In the genomic region with DNA sequence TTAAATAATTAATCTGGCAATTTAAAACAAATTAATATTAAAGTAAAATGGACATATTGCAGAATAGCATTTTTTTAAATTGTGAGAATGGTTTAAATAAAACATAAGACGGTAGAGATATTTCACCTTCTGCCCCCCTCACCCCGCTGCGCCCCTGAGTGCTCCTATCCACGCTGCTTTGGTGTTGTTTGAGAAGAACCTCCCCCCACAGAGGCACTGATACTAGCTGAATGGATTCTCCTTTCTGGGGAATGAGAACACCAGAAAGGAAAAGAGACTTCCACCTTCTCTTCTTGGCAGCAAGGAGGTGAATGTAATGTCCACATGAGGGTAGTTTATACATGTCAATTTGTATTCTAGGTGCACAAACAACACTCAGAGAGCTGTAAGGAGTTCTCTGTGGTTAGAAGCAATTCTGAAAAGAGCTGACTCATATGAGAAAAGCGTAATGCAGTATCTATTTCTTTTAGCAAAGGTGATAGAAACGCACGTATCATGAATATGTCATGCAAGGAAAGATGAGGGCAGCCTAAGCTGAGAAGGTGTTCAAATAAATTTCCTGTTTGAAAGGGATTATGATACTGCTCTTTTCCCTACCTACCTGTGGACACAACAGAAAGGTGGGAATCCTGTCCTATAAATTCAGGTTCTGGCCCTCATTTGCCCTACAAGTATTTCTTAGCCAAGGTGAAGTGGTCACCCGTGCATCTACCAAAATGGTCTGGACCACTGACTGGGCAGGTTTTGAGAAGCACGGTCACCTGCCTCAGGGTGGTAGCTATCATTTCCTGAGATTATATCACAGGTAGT, we compare ENCODE assay signal across 9 cellular contexts.
DNase-seq lines count a peak whose midpoint lies in the region; ATAC-seq and TF ChIP-seq lines count a peak whose summit lies in the region.
"Had no signal": no experiment of that assay in that cellular context is flagged by ENCODE, and none has a peak within 500 bp of the region (broad histone marks: within the 10 kb centered on the region; RNA-seq: fewer than 3 reads in every experiment).

No MANE protein-coding gene starts in this region.

- H3K4me1 ChIP-seq in gastrocnemius medialis, result peaks cover 67 to 73% of the 10 kb centered on the region in 2 donors

- in situ Hi-C loops in gastrocnemius medialis (cut with MboI; ENCODE audit: low sequenced_read_pairs in 4 of 4), result no loop called here

- peak overlapping the region; percentile 85 to 88 (median 86) for H3K27ac ChIP-seq in gastrocnemius medialis

- DNase-seq in WTC11 (ENCODE audit: low spot score), result no peak
- DNase-seq in gastrocnemius medialis, result no peak
- no peak for DNase-seq in foreskin fibroblast
- no peak for DNase-seq in iPS-NIHi7 (ENCODE audit: extremely low spot score)
- no peak for DNase-seq in DMS79 treated with DMSO at 0.1 percent for 48 hours (lab: John Stamatoyannopoulos, UW)
- DNase-seq in activated T-helper 2 cell treated with anti-CD3 and anti-CD28 coated beads, Interferon-gamma antibody, Interleukin-2, Interleukin-4, amounts not matched to agents 10 μg/mL and 5 μg/mL and 100 μg/mL, durations not matched to agents 14 hours and 24 hours and 36 hours (ENCODE audit: low spot score), result no peak
- DNase-seq: MV-4-11 had no signal

- H3K4me1 Mint-ChIP-seq in WTC11, result peaks cover 47% of the 10 kb centered on the region
- peaks cover 19% of the 10 kb centered on the region for H3K4me1 Mint-ChIP-seq in activated T-helper 2 cell treated with anti-CD3 and anti-CD28 coated beads, Interferon-gamma antibody, Interleukin-2, Interleukin-4, amounts not matched to agents 10 μg/mL and 5 μg/mL and 100 μg/mL, durations not matched to agents 14 hours and 24 hours and 36 hours (ENCODE audit: low read depth)

- ATAC-seq in GM19372 (IDR thresholded peaks at IDR 0.05; ENCODE audit: low read depth, unreplicated experiment) (peak; percentile 76), HG02884 (IDR thresholded peaks at IDR 0.05; ENCODE audit: unreplicated experiment) (peak; percentile 65), WTC11 (no peak), gastrocnemius medialis (peak in 1 of 2 donors; percentile 11)

- TF ChIP-seq POLR2A in gastrocnemius medialis (IDR thresholded peaks at IDR 0.05), result no peak

- H3K4me3 Mint-ChIP-seq in WTC11, result no peak overlapping the region
- no peak overlapping the region for H3K4me3 Mint-ChIP-seq in activated T-helper 2 cell treated with anti-CD3 and anti-CD28 coated beads, Interferon-gamma antibody, Interleukin-2, Interleukin-4, amounts not matched to agents 10 μg/mL and 5 μg/mL and 100 μg/mL, durations not matched to agents 14 hours and 24 hours and 36 hours (ENCODE audit: low read depth)

- intact Hi-C loops in gastrocnemius medialis (cut with DNase I; ENCODE audit: low total_unique reads), result loop anchor here (1.0 to 2.0 kb wide), 2 partner anchors 24 to 202 kb away; no protein-coding TSS in a partner anchor
- intact Hi-C loops in activated T-helper 2 cell treated with anti-CD3 and anti-CD28 coated beads, Interferon-gamma antibody, Interleukin-2, Interleukin-4, amounts not matched to agents 10 μg/mL and 5 μg/mL and 100 μg/mL, durations not matched to agents 14 hours and 24 hours and 36 hours (cut with micrococcal nuclease), result no loop called here

- no peak overlapping the region for H3K4me3 ChIP-seq in gastrocnemius medialis
- no peak overlapping the region for H3K4me3 ChIP-seq in foreskin fibroblast (ENCODE audit: low read depth in 1 of 2, low read length in 2 of 2)

- H3K27me3 Mint-ChIP-seq in WTC11 (ENCODE audit: low read depth), result no peaks in the 10 kb centered on the region
- H3K27me3 Mint-ChIP-seq in activated T-helper 2 cell treated with anti-CD3 and anti-CD28 coated beads, Interferon-gamma antibody, Interleukin-2, Interleukin-4, amounts not matched to agents 10 μg/mL and 5 μg/mL and 100 μg/mL, durations not matched to agents 14 hours and 24 hours and 36 hours (ENCODE audit: low read depth), result no peaks in the 10 kb centered on the region

- peak overlapping the region; percentile 76 for H3K27ac Mint-ChIP-seq in WTC11
- H3K27ac Mint-ChIP-seq in activated T-helper 2 cell treated with anti-CD3 and anti-CD28 coated beads, Interferon-gamma antibody, Interleukin-2, Interleukin-4, amounts not matched to agents 10 μg/mL and 5 μg/mL and 100 μg/mL, durations not matched to agents 14 hours and 24 hours and 36 hours, result no peak overlapping the region

- H3K27me3 ChIP-seq in gastrocnemius medialis, result no peaks in the 10 kb centered on the region

- CTCF ChIA-PET in WTC11 (lab: Charles Lee), result no interaction called here

- no peaks in the 10 kb centered on the region for H3K36me3 ChIP-seq in gastrocnemius medialis

- POLR2A ChIA-PET in WTC11 (lab: Charles Lee), result interaction anchor here (0.6 kb wide), 1 partner anchor 139 kb away, joined by 6 read pairs; no protein-coding TSS in a partner anchor

- H3K9me3 Mint-ChIP-seq in WTC11, result no peaks in the 10 kb centered on the region
- no peaks in the 10 kb centered on the region for H3K9me3 Mint-ChIP-seq in activated T-helper 2 cell treated with anti-CD3 and anti-CD28 coated beads, Interferon-gamma antibody, Interleukin-2, Interleukin-4, amounts not matched to agents 10 μg/mL and 5 μg/mL and 100 μg/mL, durations not matched to agents 14 hours and 24 hours and 36 hours

- TF ChIP-seq CTCF in WTC11 (IDR thresholded peaks at IDR 0.05) (no peak), gastrocnemius medialis (IDR thresholded peaks at IDR 0.05 in 4 of 5, conservative IDR thresholded peaks at IDR 0.05 in 1 of 5) (no peak), foreskin fibroblast (IDR thresholded peaks at IDR 0.05; ENCODE audit: low read depth, low read length) (no peak)

- H3K9me3 ChIP-seq in gastrocnemius medialis, result no peaks in the 10 kb centered on the region

- H3K36me3 Mint-ChIP-seq in WTC11, result no peaks in the 10 kb centered on the region
- no peaks in the 10 kb centered on the region for H3K36me3 Mint-ChIP-seq in activated T-helper 2 cell treated with anti-CD3 and anti-CD28 coated beads, Interferon-gamma antibody, Interleukin-2, Interleukin-4, amounts not matched to agents 10 μg/mL and 5 μg/mL and 100 μg/mL, durations not matched to agents 14 hours and 24 hours and 36 hours (ENCODE audit: low read depth)

TF ChIP-seq in WTC11, 78 proteins besides CTCF, POLR2A, EP300 and RAD21:
- TF ChIP-seq, protein P1, sequence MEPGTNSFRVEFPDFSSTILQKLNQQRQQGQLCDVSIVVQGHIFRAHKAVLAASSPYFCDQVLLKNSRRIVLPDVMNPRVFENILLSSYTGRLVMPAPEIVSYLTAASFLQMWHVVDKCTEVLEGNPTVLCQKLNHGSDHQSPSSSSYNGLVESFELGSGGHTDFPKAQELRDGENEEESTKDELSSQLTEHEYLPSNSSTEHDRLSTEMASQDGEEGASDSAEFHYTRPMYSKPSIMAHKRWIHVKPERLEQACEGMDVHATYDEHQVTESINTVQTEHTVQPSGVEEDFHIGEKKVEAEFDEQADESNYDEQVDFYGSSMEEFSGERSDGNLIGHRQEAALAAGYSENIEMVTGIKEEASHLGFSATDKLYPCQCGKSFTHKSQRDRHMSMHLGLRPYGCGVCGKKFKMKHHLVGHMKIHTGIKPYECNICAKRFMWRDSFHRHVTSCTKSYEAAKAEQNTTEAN (CRISPR knock-in tag; IDR thresholded peaks at IDR 0.05), result no peak
- no peak for TF ChIP-seq SP1 (CRISPR knock-in tag; conservative IDR thresholded peaks at IDR 0.05)
- TF ChIP-seq, protein P2, sequence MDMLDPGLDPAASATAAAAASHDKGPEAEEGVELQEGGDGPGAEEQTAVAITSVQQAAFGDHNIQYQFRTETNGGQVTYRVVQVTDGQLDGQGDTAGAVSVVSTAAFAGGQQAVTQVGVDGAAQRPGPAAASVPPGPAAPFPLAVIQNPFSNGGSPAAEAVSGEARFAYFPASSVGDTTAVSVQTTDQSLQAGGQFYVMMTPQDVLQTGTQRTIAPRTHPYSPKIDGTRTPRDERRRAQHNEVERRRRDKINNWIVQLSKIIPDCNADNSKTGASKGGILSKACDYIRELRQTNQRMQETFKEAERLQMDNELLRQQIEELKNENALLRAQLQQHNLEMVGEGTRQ (CRISPR knock-in tag; IDR thresholded peaks at IDR 0.05), result no peak
TF ChIP-seq in WTC11: peak in this region for 0.
